10 cellular contexts compared by ENCODE assay signal in the genomic region with DNA sequence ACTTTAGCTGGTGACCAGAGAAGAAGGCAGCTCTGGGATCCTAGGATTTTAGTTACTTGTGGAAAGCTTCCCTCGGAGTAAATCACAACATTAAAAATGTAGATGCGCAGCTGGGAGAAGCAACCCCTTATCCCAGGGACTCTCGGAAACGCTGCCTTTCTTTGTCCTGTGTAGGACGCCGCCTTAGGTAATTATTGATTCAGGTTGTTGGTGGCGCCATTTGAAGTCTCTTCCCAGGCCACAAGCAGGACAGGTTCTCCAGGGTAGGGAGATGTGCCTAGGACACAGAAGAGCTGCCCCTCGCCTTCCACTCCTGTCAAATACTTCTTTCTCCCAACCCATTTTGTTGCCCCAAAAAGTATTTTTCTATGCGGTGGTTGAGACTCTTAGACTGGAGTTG. TPM values are rescaled to one million over a fixed set of nuclear protein-coding genes. Genes with fewer than 3 reads are reported as not detected.
DNase-seq lines count a peak whose midpoint lies in the region; ATAC-seq and TF ChIP-seq lines count a peak whose summit lies in the region.
"Had no signal": no experiment of that assay in that cellular context is flagged by ENCODE, and none has a peak within 500 bp of the region (broad histone marks: within the 10 kb centered on the region; RNA-seq: fewer than 3 reads in every experiment).

No MANE protein-coding gene starts in this region.

- intact Hi-C loops in thyroid gland (cut with DNase I), result no loop called here

- H3K4me1 ChIP-seq in mesenchymal stem cell (ENCODE audit: control insufficient read depth, insufficient read depth, low read depth, low read length) (peaks cover 20% of the 10 kb centered on the region), thyroid gland (peaks cover 44 to 68% of the 10 kb centered on the region in 2 donors)

- no peak overlapping the region for H4K91ac ChIP-seq in mesenchymal stem cell (ENCODE audit: low read length)

- H2BK15ac ChIP-seq in mesenchymal stem cell (ENCODE audit: low read depth, poor library complexity, severe bottlenecking), result no peak overlapping the region

- no peak overlapping the region for H3K23ac ChIP-seq in mesenchymal stem cell (ENCODE audit: low read length in 2 of 2)

- H3K36me3 ChIP-seq in mesenchymal stem cell (ENCODE audit: control insufficient read depth in 1 of 2, insufficient read depth in 2 of 2, low read depth in 1 of 2, low read length in 2 of 2) (peaks cover 5 to 47% of the 10 kb centered on the region in 2 experiments), thyroid gland (no peaks in the 10 kb centered on the region)

- no peak overlapping the region for H3K18ac ChIP-seq in mesenchymal stem cell (ENCODE audit: low read depth in 1 of 2, low read length in 2 of 2)

- no peaks in the 10 kb centered on the region for H3K9me3 Mint-ChIP-seq in WTC11

- 94% methylated on average over 9 of the region's 9 CpGs for WGBS in mesenchymal stem cell
- WGBS in thyroid gland, 2 donors, result 81 to 84% methylated on average over 9 of the region's 9 CpGs

- H2BK5ac ChIP-seq in mesenchymal stem cell (ENCODE audit: low read depth, low read length, poor library complexity, severe bottlenecking), result no peak overlapping the region

- H3K27ac Mint-ChIP-seq in WTC11, result peak overlapping the region; percentile 72

- H3K9me3 ChIP-seq in mesenchymal stem cell (ENCODE audit: control insufficient read depth, low read length), result no peaks in the 10 kb centered on the region
- H3K9me3 ChIP-seq in thyroid gland, result no peaks in the 10 kb centered on the region

- no peak overlapping the region for H4K8ac ChIP-seq in mesenchymal stem cell (ENCODE audit: low read length)

- H3K4ac ChIP-seq in mesenchymal stem cell (ENCODE audit: low read depth in 1 of 2, low read length in 2 of 2), result no peak overlapping the region

- no peaks in the 10 kb centered on the region for H3K27me3 Mint-ChIP-seq in WTC11 (ENCODE audit: low read depth)

- POLR2A ChIA-PET in WTC11 (lab: Charles Lee), result no interaction called here

- H3K27ac ChIP-seq in mesenchymal stem cell (ENCODE audit: low read length, poor library complexity, severe bottlenecking), result no peak overlapping the region
- H3K27ac ChIP-seq in thyroid gland, result peak overlapping the region; percentile 87 to 94 (median 91)

- H3K9ac ChIP-seq in mesenchymal stem cell (ENCODE audit: low read length), result peak overlapping the region; percentile 76

- no peak overlapping the region for H2AK5ac ChIP-seq in mesenchymal stem cell (ENCODE audit: low read length, severe bottlenecking)

- TF ChIP-seq CTCF in WTC11 (IDR thresholded peaks at IDR 0.05), result no peak
- no peak for TF ChIP-seq CTCF in thyroid gland (IDR thresholded peaks at IDR 0.05)

- CTCF ChIA-PET in WTC11 (lab: Charles Lee), result interaction anchor here (0.8 to 1.6 kb wide), 3 partner anchors 10 to 128 kb away, joined by 3 read pairs; partner anchors contain the start of gene SLC37A1

- peaks cover 36% of the 10 kb centered on the region for H3K79me1 ChIP-seq in mesenchymal stem cell (replicated peaks; ENCODE audit: low read length, poor library complexity, severe bottlenecking)

- no peak overlapping the region for H3K4me2 ChIP-seq in mesenchymal stem cell (ENCODE audit: low read length, poor library complexity, severe bottlenecking)

- no peak for TF ChIP-seq POLR2A in thyroid gland (IDR thresholded peaks at IDR 0.05)

- peak overlapping the region; percentile 73; the same call in 1 of the 2 replicates for H3K4me3 Mint-ChIP-seq in WTC11

- no peak overlapping the region for H2BK120ac ChIP-seq in mesenchymal stem cell (ENCODE audit: low read depth, low read length)

- H2BK12ac ChIP-seq in mesenchymal stem cell (ENCODE audit: low read length in 2 of 2), result no peak overlapping the region

- peaks cover 0 to 5% of the 10 kb centered on the region in 2 experiments for H3K27me3 ChIP-seq in mesenchymal stem cell (ENCODE audit: control insufficient read depth in 1 of 2, insufficient read depth in 1 of 2, low read length in 2 of 2)
- H3K27me3 ChIP-seq in thyroid gland, result no peaks in the 10 kb centered on the region

- H3K4me1 Mint-ChIP-seq in WTC11, result peaks cover 45% of the 10 kb centered on the region

- no peak overlapping the region for H3K14ac ChIP-seq in mesenchymal stem cell (ENCODE audit: low read length in 2 of 2)

- H2AFZ ChIP-seq in mesenchymal stem cell (ENCODE audit: low read depth, low read length), result no peak overlapping the region

- no peak overlapping the region for H3K4me3 ChIP-seq in mesenchymal stem cell (ENCODE audit: insufficient read depth in 1 of 2, low read depth in 1 of 2, low read length in 2 of 2)
- no peak overlapping the region for H3K4me3 ChIP-seq in thyroid gland (replicated peaks in 1 of 3)

- peaks cover 43% of the 10 kb centered on the region for H3K36me3 Mint-ChIP-seq in WTC11

- peak; percentile 50 for DNase-seq in NCI-H510A treated with DMSO at 0.1 percent for 48 hours (lab: John Stamatoyannopoulos, UW)
- DNase-seq in NCI-H510A (lab: John Stamatoyannopoulos, UW), result no peak
- DNase-seq in WTC11 (ENCODE audit: low spot score), result no peak
- no peak for DNase-seq in mesenchymal stem cell
- DNase-seq in thyroid gland, result no peak
- DNase-seq in NCI-H2171 (lab: John Stamatoyannopoulos, UW), result no peak
- DNase-seq: KG1 had no signal

- ATAC-seq in WTC11, result no peak
- ATAC-seq in GM18909 (IDR thresholded peaks at IDR 0.05; ENCODE audit: poor library complexity, unreplicated experiment), result no peak
- ATAC-seq in HG02884 (IDR thresholded peaks at IDR 0.05; ENCODE audit: unreplicated experiment), result no peak

TF ChIP-seq in WTC11, 78 proteins besides CTCF, POLR2A, EP300 and RAD21 (continues in another document):
- TF ChIP-seq ZNF138 (CRISPR knock-in tag; conservative IDR thresholded peaks at IDR 0.05) (no peak), ELF4 (CRISPR knock-in tag; IDR thresholded peaks at IDR 0.05; ENCODE audit: low read depth) (no peak), SMAD3 (CRISPR knock-in tag; IDR thresholded peaks at IDR 0.05; ENCODE audit: borderline replicate concordance) (no peak), ZNF263 (CRISPR knock-in tag; IDR thresholded peaks at IDR 0.05; ENCODE audit: low read depth) (no peak), ATF3 (CRISPR knock-in tag; conservative IDR thresholded peaks at IDR 0.05) (no peak), FOXK1 (CRISPR knock-in tag; IDR thresholded peaks at IDR 0.05) (no peak), HMGA2 (CRISPR knock-in tag; IDR thresholded peaks at IDR 0.05) (no peak), CREB1 (CRISPR knock-in tag; IDR thresholded peaks at IDR 0.05) (no peak), FOXP1 (CRISPR knock-in tag; IDR thresholded peaks at IDR 0.05; ENCODE audit: borderline replicate concordance) (no peak), ZNF232 (CRISPR knock-in tag; IDR thresholded peaks at IDR 0.05) (no peak), IRF2 (CRISPR knock-in tag; IDR thresholded peaks at IDR 0.05; ENCODE audit: borderline replicate concordance, low read depth) (no peak)
- TF ChIP-seq, protein P1, sequence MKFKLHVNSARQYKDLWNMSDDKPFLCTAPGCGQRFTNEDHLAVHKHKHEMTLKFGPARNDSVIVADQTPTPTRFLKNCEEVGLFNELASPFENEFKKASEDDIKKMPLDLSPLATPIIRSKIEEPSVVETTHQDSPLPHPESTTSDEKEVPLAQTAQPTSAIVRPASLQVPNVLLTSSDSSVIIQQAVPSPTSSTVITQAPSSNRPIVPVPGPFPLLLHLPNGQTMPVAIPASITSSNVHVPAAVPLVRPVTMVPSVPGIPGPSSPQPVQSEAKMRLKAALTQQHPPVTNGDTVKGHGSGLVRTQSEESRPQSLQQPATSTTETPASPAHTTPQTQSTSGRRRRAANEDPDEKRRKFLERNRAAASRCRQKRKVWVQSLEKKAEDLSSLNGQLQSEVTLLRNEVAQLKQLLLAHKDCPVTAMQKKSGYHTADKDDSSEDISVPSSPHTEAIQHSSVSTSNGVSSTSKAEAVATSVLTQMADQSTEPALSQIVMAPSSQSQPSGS (CRISPR knock-in tag; IDR thresholded peaks at IDR 0.05; ENCODE audit: borderline replicate concordance, low read depth), result no peak
- TF ChIP-seq, protein P2, sequence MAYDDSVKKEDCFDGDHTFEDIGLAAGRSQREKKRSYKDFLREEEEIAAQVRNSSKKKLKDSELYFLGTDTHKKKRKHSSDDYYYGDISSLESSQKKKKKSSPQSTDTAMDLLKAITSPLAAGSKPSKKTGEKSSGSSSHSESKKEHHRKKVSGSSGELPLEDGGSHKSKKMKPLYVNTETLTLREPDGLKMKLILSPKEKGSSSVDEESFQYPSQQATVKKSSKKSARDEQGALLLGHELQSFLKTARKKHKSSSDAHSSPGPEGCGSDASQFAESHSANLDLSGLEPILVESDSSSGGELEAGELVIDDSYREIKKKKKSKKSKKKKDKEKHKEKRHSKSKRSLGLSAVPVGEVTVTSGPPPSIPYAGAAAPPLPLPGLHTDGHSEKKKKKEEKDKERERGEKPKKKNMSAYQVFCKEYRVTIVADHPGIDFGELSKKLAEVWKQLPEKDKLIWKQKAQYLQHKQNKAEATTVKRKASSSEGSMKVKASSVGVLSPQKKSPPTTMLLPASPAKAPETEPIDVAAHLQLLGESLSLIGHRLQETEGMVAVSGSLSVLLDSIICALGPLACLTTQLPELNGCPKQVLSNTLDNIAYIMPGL (CRISPR knock-in tag; IDR thresholded peaks at IDR 0.05), result no peak
- TF ChIP-seq, protein P3, sequence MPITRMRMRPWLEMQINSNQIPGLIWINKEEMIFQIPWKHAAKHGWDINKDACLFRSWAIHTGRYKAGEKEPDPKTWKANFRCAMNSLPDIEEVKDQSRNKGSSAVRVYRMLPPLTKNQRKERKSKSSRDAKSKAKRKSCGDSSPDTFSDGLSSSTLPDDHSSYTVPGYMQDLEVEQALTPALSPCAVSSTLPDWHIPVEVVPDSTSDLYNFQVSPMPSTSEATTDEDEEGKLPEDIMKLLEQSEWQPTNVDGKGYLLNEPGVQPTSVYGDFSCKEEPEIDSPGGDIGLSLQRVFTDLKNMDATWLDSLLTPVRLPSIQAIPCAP (CRISPR knock-in tag; IDR thresholded peaks at IDR 0.05), result no peak

RNA-seq across cellular contexts. Expression of gene SLC37A1, which starts 10.3 kb away (rescaled TPM):
- total RNA-seq in WTC11 (2021) (22.7 to 26.3 TPM (median 25.8 TPM) in 3 replicates), thyroid gland (10 to 100 TPM; 26.1 to 37.9 (median 34.9) TPM)
- 3.0 TPM for polyA plus RNA-seq in mesenchymal stem cell (2013, experiment 1 of 2)
- 3.2 TPM for polyA plus RNA-seq in mesenchymal stem cell (2013, experiment 2 of 2)

RNA-seq across cellular contexts. Expression of gene RSPH1, which starts 27.9 kb away (rescaled TPM):
- total RNA-seq in WTC11 (2021), result 0.11 to 0.30 TPM (median 0.16 TPM) in 3 replicates
- 0.10 TPM for polyA plus RNA-seq in mesenchymal stem cell (2013, experiment 1 of 2)
- polyA plus RNA-seq in mesenchymal stem cell (2013, experiment 2 of 2), result 0.10 TPM
- 1 to 10 TPM; 2.7 to 3.7 (median 3.0) TPM for total RNA-seq in thyroid gland
- total RNA-seq: lung microvascular endothelial cell had no signal
